In genomic region chr16:81875461-81875860, GRCh38 we compare ENCODE assay signal across 18 cellular contexts.
DNase-seq lines count a peak whose midpoint lies in the region; ATAC-seq, FAIRE-seq and TF ChIP-seq lines count a peak whose summit lies in the region.
"Had no signal": no experiment of that assay in that cellular context is flagged by ENCODE, and none has a peak within 500 bp of the region (broad histone marks: within the 10 kb centered on the region; RNA-seq: fewer than 3 reads in every experiment).

No MANE protein-coding gene starts in this region.

- H2BK120ac ChIP-seq in H9 (ENCODE audit: low read depth, low read length, poor library complexity, severe bottlenecking), result no peak overlapping the region

- no peak overlapping the region; a peak in 1 of 5 replicates for H3K4me3 Mint-ChIP-seq in H9
- H3K4me3 Mint-ChIP-seq: CD4-positive, CD25-positive, alpha-beta regulatory T cell had no signal

- no peak overlapping the region for H2BK20ac ChIP-seq in H9 (ENCODE audit: low read depth, low read length, poor library complexity, severe bottlenecking)

- H3K23me2 ChIP-seq in H9 (ENCODE audit: insufficient read length, low read depth, low read length, poor library complexity, severe bottlenecking), result no peaks in the 10 kb centered on the region

- intact Hi-C loops in GM12878 (cut with micrococcal nuclease; ENCODE audit: unreplicated experiment) (loop anchor here (2.0 to 10.0 kb wide), 3 partner anchors 91 to 511 kb away; no protein-coding TSS in a partner anchor), head of caudate nucleus (cut with DNase I) (no loop called here)

- no peak for TF ChIP-seq POLR2A in GM12878 (IDR thresholded peaks at IDR 0.05; ENCODE audit: low read depth, low read length)

- ATAC-seq in GM12878 (no peak), HG03354 (IDR thresholded peaks at IDR 0.05; ENCODE audit: poor library complexity, severe bottlenecking, unreplicated experiment) (no peak)
- ATAC-seq: Panc1 had no signal

- no peak overlapping the region for H3T11ph ChIP-seq in H9 (ENCODE audit: low read length)

- H3K4me3 ChIP-seq in GM12878 (no peak overlapping the region), neutrophil (ENCODE audit: low read depth in 1 of 2, low read length in 1 of 2) (no peak overlapping the region)
- H3K4me3 ChIP-seq: MG63 had no signal

- H3K4me1 ChIP-seq in H9 (ENCODE audit: insufficient read depth, low read length) (peaks cover 22% of the 10 kb centered on the region; the same call in 1 of the 2 replicates), GM12878 (ENCODE audit: control insufficient read depth, insufficient read depth, low read length) (peaks cover 5% of the 10 kb centered on the region), neutrophil (ENCODE audit: control insufficient read depth in 1 of 2, insufficient read depth in 1 of 2, low read depth in 1 of 2, low read length in 1 of 2) (peaks cover 28 to 34% of the 10 kb centered on the region in 2 experiments)

- no peak overlapping the region for H2BK5ac ChIP-seq in H9 (ENCODE audit: insufficient read length, low read length)

- no peak overlapping the region for H4K91ac ChIP-seq in H9 (ENCODE audit: insufficient read length, low read depth, low read length)

- H3K27ac Mint-ChIP-seq in H9, result peak overlapping the region in 2 of 3 experiments; percentile 67 to 72; a peak in 4 of 7 replicates
- H3K27ac Mint-ChIP-seq: CD4-positive, CD25-positive, alpha-beta regulatory T cell had no signal

- no peak overlapping the region for H3K18ac ChIP-seq in H9 (ENCODE audit: insufficient read length, low read depth, low read length)

- H3K36me3 ChIP-seq in GM12878 (ENCODE audit: control insufficient read depth in 2 of 2, insufficient read depth in 2 of 2, low read length in 1 of 2) (peaks cover 25 to 51% of the 10 kb centered on the region in 2 experiments), neutrophil (peaks cover 73% of the 10 kb centered on the region)
- H3K36me3 ChIP-seq: MG63 had no signal

- H3K4me1 Mint-ChIP-seq in H9, result peaks cover 29 to 40% of the 10 kb centered on the region in 2 experiments

- no peaks in the 10 kb centered on the region for H3K9me3 Mint-ChIP-seq in H9
- H3K9me3 Mint-ChIP-seq: CD4-positive, CD25-positive, alpha-beta regulatory T cell had no signal

- DNase-seq in H9 (no peak), NCI-H146 (lab: John Stamatoyannopoulos, UW) (peak; percentile 45), GM12878 (ENCODE audit: low read depth, low spot score) (no peak), epidermal melanocyte (ENCODE audit: insufficient read length, low spot score) (no peak), head of caudate nucleus (no peak)
- DNase-seq: CD4-positive, CD25-positive, alpha-beta regulatory T cell; HCEC 1CT; MG63; NCI-H1417 treated with DMSO at 0.1 percent for 48 hours; NCI-H2029; NCI-H2171; NCI-H526 treated with DMSO at 0.1 percent for 48 hours; NK-92 treated with Interleukin-12 subunit alpha and Interleukin-12 subunit beta, amount 100 ng/mL, for 24 hours; SIG-M5; SK-N-SH had no signal

- H3K27me3 Mint-ChIP-seq in H9 (ENCODE audit: low read depth), result peaks cover under 1% of the 10 kb centered on the region; the same call in 1 of the 2 replicates
- H3K27me3 Mint-ChIP-seq: CD4-positive, CD25-positive, alpha-beta regulatory T cell had no signal

- no peak for FAIRE-seq in GM12878 (lab: Jason Lieb, UNC)

- no peaks in the 10 kb centered on the region for H3K27me3 ChIP-seq in H9 (ENCODE audit: insufficient read depth, low read length)
- H3K27me3 ChIP-seq in GM12878 (replicated peaks in 1 of 2; ENCODE audit: control insufficient read depth in 2 of 2, insufficient read depth in 2 of 2, low read length in 1 of 2), result no peaks in the 10 kb centered on the region
- no peaks in the 10 kb centered on the region for H3K27me3 ChIP-seq in neutrophil
- H3K27me3 ChIP-seq: MG63 had no signal

- no peaks in the 10 kb centered on the region for H3K36me3 Mint-ChIP-seq in H9 (ENCODE audit: insufficient read depth in 1 of 3, low read depth in 3 of 3)
- H3K36me3 Mint-ChIP-seq: CD4-positive, CD25-positive, alpha-beta regulatory T cell had no signal

- no peak for TF ChIP-seq EP300 in GM12878 (IDR thresholded peaks at IDR 0.05; ENCODE audit: borderline replicate concordance in 1 of 2, control insufficient read depth in 1 of 2, low read depth in 2 of 2, low read length in 2 of 2)

- H3K79me1 ChIP-seq in H9 (ENCODE audit: insufficient read depth, low read depth, low read length, poor library complexity, severe bottlenecking), result no peaks in the 10 kb centered on the region

- H3K14ac ChIP-seq in H9 (ENCODE audit: insufficient read depth, low read length), result no peak overlapping the region

- TF ChIP-seq RAD21 in GM12878 (IDR thresholded peaks at IDR 0.05; ENCODE audit: insufficient read depth, low read depth, low read length), result no peak

- H3K79me2 ChIP-seq in H9 (ENCODE audit: insufficient read depth, low read length) (no peaks in the 10 kb centered on the region), GM12878 (ENCODE audit: control insufficient read depth, insufficient read depth, low read length) (peaks cover 12% of the 10 kb centered on the region)

- SMC1A ChIA-PET in GM12878 (lab: Charles Lee; ENCODE audit: uncharacterized antibody, unreplicated experiment), result interaction anchor here (0.6 to 5.3 kb wide), 16 partner anchors 8 to 161 kb away, joined by 3 to 56 read pairs (median 14); partner anchors contain the start of gene PLCG2

- CTCF ChIA-PET in GM12878 (lab: Yijun Ruan, JAX), result interaction anchor here (0.6 to 5.1 kb wide), 21 partner anchors 8 to 252 kb away, joined by 3 to 73 read pairs (median 6); partner anchors contain the start of gene PLCG2

- H4K8ac ChIP-seq in H9 (replicated peaks; ENCODE audit: insufficient read length, low read depth, low read length), result no peak overlapping the region

- H2AFZ ChIP-seq in H9 (ENCODE audit: low read length) (no peak overlapping the region), GM12878 (ENCODE audit: control insufficient read depth, low read depth, low read length) (no peak overlapping the region)

- no peak overlapping the region for H3K9ac ChIP-seq in H9 (ENCODE audit: extremely low read depth, insufficient read length, low read length)
- H3K9ac ChIP-seq in GM12878 (ENCODE audit: control insufficient read depth, insufficient read depth, low read length), result no peak overlapping the region
- H3K9ac ChIP-seq: SK-N-SH had no signal

- no CpG with 5 or more reads among the region's 5 CpGs for WGBS in H9 (ENCODE audit: extremely low coverage, insufficient read length, low lambda C conversion rate)
- WGBS in GM12878 (ENCODE audit: insufficient coverage, insufficient replicate concordance, low lambda C conversion rate, missing lambda C conversion rate), result 87% methylated on average over 5 of the region's 5 CpGs

- H3K4ac ChIP-seq in H9 (ENCODE audit: low read depth, low read length), result no peak overlapping the region

- BruUV-seq in GM12878 (replicated peaks; lab: Mats Ljungman, UMichigan), result TSS peak; percentile 10

- H3K27ac ChIP-seq in H9 (ENCODE audit: insufficient read length, low read depth, low read length), result no peak overlapping the region
- no peak overlapping the region for H3K27ac ChIP-seq in GM12878 (ENCODE audit: control insufficient read depth, insufficient read depth)
- peak overlapping the region; percentile 98 for H3K27ac ChIP-seq in neutrophil

- no peak overlapping the region for H2AK5ac ChIP-seq in H9 (ENCODE audit: insufficient read length, low read length)

- TF ChIP-seq CTCF in H9 (conservative IDR thresholded peaks at IDR 0.05) (no peak), GM12878 (IDR thresholded peaks at IDR 0.05 in 2 of 3, conservative IDR thresholded peaks at IDR 0.05 in 1 of 3; ENCODE audit: control insufficient read depth in 2 of 3, extremely low read depth in 1 of 3, insufficient read depth in 1 of 3, low read depth in 3 of 3, low read length in 3 of 3) (no peak), neutrophil (IDR thresholded peaks at IDR 0.05) (no peak)

- in situ Hi-C loops in GM12878 (cut with MboI), result no loop called here

- no peak overlapping the region for H4K5ac ChIP-seq in H9 (ENCODE audit: insufficient read length, low read depth, low read length)

- H2BK12ac ChIP-seq in H9 (ENCODE audit: insufficient read length, low read depth, low read length), result no peak overlapping the region

- RAD21 ChIA-PET in GM12878 (lab: Charles Lee; ENCODE audit: unreplicated experiment), result interaction anchor here (0.9 to 5.2 kb wide), 6 partner anchors 70 to 145 kb away, joined by 3 to 46 read pairs (median 32); partner anchors contain the start of gene PLCG2

- H3K9me3 ChIP-seq in H9 (ENCODE audit: control insufficient read depth, low read depth, low read length) (no peaks in the 10 kb centered on the region), GM12878 (replicated peaks; ENCODE audit: control insufficient read depth, insufficient read depth, low read length) (no peaks in the 10 kb centered on the region), neutrophil (no peaks in the 10 kb centered on the region)
- H3K9me3 ChIP-seq: MG63, SK-N-SH had no signal

- H3K56ac ChIP-seq in H9 (ENCODE audit: insufficient read length, low read depth, low read length), result no peak overlapping the region

- POLR2A ChIA-PET in GM12878 (lab: Charles Lee), result interaction anchor here (0.6 kb wide), 2 partner anchors 10 to 45 kb away, joined by 3 to 4 read pairs; no protein-coding TSS in a partner anchor

- H2BK15ac ChIP-seq in H9 (ENCODE audit: low read depth, low read length), result no peak overlapping the region

- H3K4me2 ChIP-seq in H9 (ENCODE audit: insufficient read depth, insufficient read length, low read length), result peak overlapping the region; percentile 14
- no peak overlapping the region for H3K4me2 ChIP-seq in GM12878 (ENCODE audit: control insufficient read depth, insufficient read depth)
- H3K4me2 ChIP-seq: SK-N-SH had no signal

- H3K23ac ChIP-seq in H9 (ENCODE audit: insufficient read length, low read depth, low read length), result no peak overlapping the region

- H4K20me1 ChIP-seq in H9 (ENCODE audit: control insufficient read depth, insufficient read depth, insufficient read length) (peaks cover 2% of the 10 kb centered on the region), GM12878 (ENCODE audit: control insufficient read depth, insufficient read depth) (no peaks in the 10 kb centered on the region)

TF ChIP-seq in GM12878, 131 proteins besides CTCF, POLR2A, EP300 and RAD21 (continues in another document):
- TF ChIP-seq ZNF274 (IDR thresholded peaks at IDR 0.05; ENCODE audit: insufficient read depth, insufficient read length) (no peak), SIN3A (IDR thresholded peaks at IDR 0.05; ENCODE audit: low read depth, low read length) (no peak)
